9 cellular contexts compared by ENCODE assay signal in genomic region chr12:101671157-101671791, GRCh38. TPM values are rescaled to one million over a fixed set of nuclear protein-coding genes. Genes with fewer than 3 reads are reported as not detected.
DNase-seq lines count a peak whose midpoint lies in the region; ATAC-seq and TF ChIP-seq lines count a peak whose summit lies in the region.
"Had no signal": no experiment of that assay in that cellular context is flagged by ENCODE, and none has a peak within 500 bp of the region (broad histone marks: within the 10 kb centered on the region; RNA-seq: fewer than 3 reads in every experiment).

No MANE protein-coding gene starts in this region.

- H3K4me1 ChIP-seq in GM23338 (ENCODE audit: insufficient read depth) = no peaks in the 10 kb centered on the region; the same call in 1 of the 2 replicates

- H3K27me3 Mint-ChIP-seq in GM23338 (ENCODE audit: insufficient read depth, low read depth, poor library complexity) = no peaks in the 10 kb centered on the region
- no peaks in the 10 kb centered on the region for H3K27me3 Mint-ChIP-seq in stimulated activated naive CD8-positive, alpha-beta T cell treated with anti-CD3 and anti-CD28 coated beads, Interleukin-15, Interleukin-2, amounts not matched to agents 100 ng/mL and 50 ng/mL, for 24 hours

- H3K9me2 ChIP-seq in GM23338 (ENCODE audit: insufficient read depth) = no peaks in the 10 kb centered on the region

- TF ChIP-seq CTCF in GM23338 (conservative IDR thresholded peaks at IDR 0.05; ENCODE audit: low read depth in 2 of 2) = no peak
- no peak for TF ChIP-seq CTCF in NB4 (IDR thresholded peaks at IDR 0.05; ENCODE audit: low read depth, low read length)
- no peak for TF ChIP-seq CTCF in WERI-Rb-1 (IDR thresholded peaks at IDR 0.05; ENCODE audit: low read depth, low read length)

- no peaks in the 10 kb centered on the region for H3K9me3 Mint-ChIP-seq in GM23338
- no peaks in the 10 kb centered on the region for H3K9me3 Mint-ChIP-seq in stimulated activated naive CD8-positive, alpha-beta T cell treated with anti-CD3 and anti-CD28 coated beads, Interleukin-15, Interleukin-2, amounts not matched to agents 100 ng/mL and 50 ng/mL, for 24 hours
- H3K9me3 Mint-ChIP-seq: nephron had no signal

- H3K27ac ChIP-seq in GM23338 (ENCODE audit: low read depth) = no peak overlapping the region
- no peak overlapping the region for H3K27ac ChIP-seq in WERI-Rb-1

- peak overlapping the region; percentile 83 for H2AFZ ChIP-seq in GM23338

- H3K4me2 ChIP-seq in GM23338 = no peak overlapping the region

- no peaks in the 10 kb centered on the region for H4K20me1 ChIP-seq in GM23338 (replicated peaks; ENCODE audit: insufficient read depth)

- H3K36me3 ChIP-seq in GM23338 (ENCODE audit: insufficient read depth) (no peaks in the 10 kb centered on the region), WERI-Rb-1 (no peaks in the 10 kb centered on the region)

- H3K4me3 ChIP-seq in GM23338 (no peak overlapping the region), NB4 (ENCODE audit: low read depth, low read length) (no peak overlapping the region), WERI-Rb-1 (ENCODE audit: low read depth, low read length) (no peak overlapping the region)

- no peaks in the 10 kb centered on the region for H3K9me3 ChIP-seq in WERI-Rb-1 (ENCODE audit: severe bottlenecking)

- no peak for TF ChIP-seq POLR2A in NB4 (IDR thresholded peaks at IDR 0.05; ENCODE audit: extremely low read depth, insufficient read length)

- no peaks in the 10 kb centered on the region for H3K27me3 ChIP-seq in GM23338 (ENCODE audit: insufficient read depth)
- no peaks in the 10 kb centered on the region for H3K27me3 ChIP-seq in WERI-Rb-1 (ENCODE audit: insufficient read depth, low read depth, severe bottlenecking)

- H3K79me2 ChIP-seq in GM23338 (replicated peaks; ENCODE audit: insufficient read depth) = no peaks in the 10 kb centered on the region

- no peaks in the 10 kb centered on the region for H3F3A ChIP-seq in GM23338 (replicated peaks; ENCODE audit: low read depth)

- no peaks in the 10 kb centered on the region for H3K36me3 Mint-ChIP-seq in GM23338 (ENCODE audit: low read depth)
- no peaks in the 10 kb centered on the region for H3K36me3 Mint-ChIP-seq in stimulated activated naive CD8-positive, alpha-beta T cell treated with anti-CD3 and anti-CD28 coated beads, Interleukin-15, Interleukin-2, amounts not matched to agents 100 ng/mL and 50 ng/mL, for 24 hours (ENCODE audit: low read depth)

- ATAC-seq in GM18511 (IDR thresholded peaks at IDR 0.05; ENCODE audit: unreplicated experiment) (peak; percentile 95), GM23338 (no peak)

- H3K4me3 Mint-ChIP-seq in GM23338 = no peak overlapping the region
- peak overlapping the region; percentile 5 for H3K4me3 Mint-ChIP-seq in stimulated activated naive CD8-positive, alpha-beta T cell treated with anti-CD3 and anti-CD28 coated beads, Interleukin-15, Interleukin-2, amounts not matched to agents 100 ng/mL and 50 ng/mL, for 24 hours
- H3K4me3 Mint-ChIP-seq: nephron had no signal

- H3K4me1 Mint-ChIP-seq in GM23338 = peaks cover 8% of the 10 kb centered on the region
- peaks cover 22% of the 10 kb centered on the region for H3K4me1 Mint-ChIP-seq in stimulated activated naive CD8-positive, alpha-beta T cell treated with anti-CD3 and anti-CD28 coated beads, Interleukin-15, Interleukin-2, amounts not matched to agents 100 ng/mL and 50 ng/mL, for 24 hours (ENCODE audit: low read depth)

- H3K27ac Mint-ChIP-seq in GM23338 = no peak overlapping the region; the same call in 1 of the 2 replicates
- peak overlapping the region; percentile 57 for H3K27ac Mint-ChIP-seq in stimulated activated naive CD8-positive, alpha-beta T cell treated with anti-CD3 and anti-CD28 coated beads, Interleukin-15, Interleukin-2, amounts not matched to agents 100 ng/mL and 50 ng/mL, for 24 hours
- H3K27ac Mint-ChIP-seq: nephron had no signal

- DNase-seq in GM23338 (ENCODE audit: low spot score) = no peak
- DNase-seq in NB4 (ENCODE audit: low read depth) = peak; percentile 84
- peak; percentile 33 for DNase-seq in central memory CD4-positive, alpha-beta T cell
- no peak for DNase-seq in WERI-Rb-1
- no peak for DNase-seq in HPDE6-E6E7 (ENCODE audit: extremely low spot score)
- DNase-seq in LoVo (ENCODE audit: low spot score) = no peak

TF ChIP-seq in GM23338, 12 proteins besides CTCF, POLR2A, EP300 and RAD21 (continues in another document):
- no peak for TF ChIP-seq ZNF331 (CRISPR knock-in tag; IDR thresholded peaks at IDR 0.05; ENCODE audit: low read depth)
- TF ChIP-seq STAT1 (IDR thresholded peaks at IDR 0.05; ENCODE audit: unreplicated experiment) = no peak
- TF ChIP-seq ETS1 (IDR thresholded peaks at IDR 0.05) = no peak
- no peak for TF ChIP-seq JUNB (IDR thresholded peaks at IDR 0.05; ENCODE audit: unreplicated experiment)
- TF ChIP-seq EZH2 (IDR thresholded peaks at IDR 0.05; ENCODE audit: low read depth, unreplicated experiment) = no peak
- TF ChIP-seq ZNF114 (CRISPR knock-in tag; IDR thresholded peaks at IDR 0.05) = no peak
- TF ChIP-seq POLR2AphosphoS5 (IDR thresholded peaks at IDR 0.05; ENCODE audit: low read depth) = no peak
- no peak for TF ChIP-seq ZNF462 (CRISPR knock-in tag; IDR thresholded peaks at IDR 0.05)

RNA-seq across cellular contexts. Expression of gene CHPT1, which starts 26.2 kb away (rescaled TPM):
- total RNA-seq in GM23338 (2014; rRNA removed; shearing (Covaris generic)) = 23.0 and 42.6 TPM in 2 replicates
- 22.2 and 24.1 TPM in 2 replicates for polyA plus RNA-seq in GM23338 (2016; fragmentation: Nextera tagmentation; extraction: Ambion mirVana)

Comparison
In these comparisons a context has a peak if more than half of its experiments do, and no peak if none do; other contexts are left out.
1. DNase-seq: peak in NB4 (single experiment) and central memory CD4-positive, alpha-beta T cell (single experiment); none in GM23338 (single experiment), WERI-Rb-1 (single experiment), HPDE6-E6E7 (single experiment) and LoVo (single experiment).